In genomic region chr9:69260161-69260560, GRCh38 we compare ENCODE assay signal across 20 cellular contexts.
DNase-seq lines count a peak whose midpoint lies in the region; ATAC-seq, FAIRE-seq and TF ChIP-seq lines count a peak whose summit lies in the region.
"Had no signal": no experiment of that assay in that cellular context is flagged by ENCODE, and none has a peak within 500 bp of the region (broad histone marks: within the 10 kb centered on the region; RNA-seq: fewer than 3 reads in every experiment).

No MANE protein-coding gene starts in this region.

- H3K4me3 Mint-ChIP-seq in immature natural killer cell: no peak overlapping the region
- H3K4me3 Mint-ChIP-seq: CD14-positive monocyte; CD4-positive, alpha-beta memory T cell had no signal

- no peaks in the 10 kb centered on the region for H3K27me3 ChIP-seq in H1 (replicated peaks in 1 of 4; ENCODE audit: control insufficient read depth in 3 of 4, extremely low read depth in 1 of 4, insufficient read depth in 3 of 4, low read length in 3 of 4)
- H3K27me3 ChIP-seq: BLaER1 had no signal

- TF ChIP-seq POLR2A in H1 (IDR thresholded peaks at IDR 0.05; ENCODE audit: control extremely low read depth in 1 of 2, low read depth in 2 of 2, low read length in 2 of 2): no peak

- H3K18ac ChIP-seq in H1 (ENCODE audit: extremely low read depth, low read length): peak overlapping the region; percentile 1; the same call in 1 of the 2 replicates

- no peak overlapping the region for H3K27ac ChIP-seq in H1 (ENCODE audit: low read depth, low read length)
- H3K27ac ChIP-seq: BLaER1, HL-60 had no signal

- no peak overlapping the region for H3K27ac Mint-ChIP-seq in immature natural killer cell
- H3K27ac Mint-ChIP-seq: CD4-positive, alpha-beta memory T cell had no signal

- no peak overlapping the region for H4K91ac ChIP-seq in H1 (replicated peaks; ENCODE audit: insufficient read length, low read length)

- no peak overlapping the region for H3K23ac ChIP-seq in H1 (ENCODE audit: insufficient read length)

- H3K27me3 Mint-ChIP-seq in immature natural killer cell (ENCODE audit: low read depth in 3 of 3): peaks cover 0 to 2% (median 0%) of the 10 kb centered on the region in 3 donors

- H3K36me3 ChIP-seq in H1 (ENCODE audit: control insufficient read depth in 2 of 4, insufficient read depth in 4 of 4, low read length in 3 of 4): peaks cover 0 to 2% (median 1%) of the 10 kb centered on the region in 4 experiments; a peak in 3 of 8 replicates
- H3K36me3 ChIP-seq: BLaER1 had no signal

- no peaks in the 10 kb centered on the region for H3K9me3 Mint-ChIP-seq in immature natural killer cell
- H3K9me3 Mint-ChIP-seq: CD4-positive, alpha-beta memory T cell had no signal

- no peak overlapping the region for H2BK120ac ChIP-seq in H1 (replicated peaks; ENCODE audit: low read depth, low read length)

- H2BK15ac ChIP-seq in H1 (ENCODE audit: low read length): no peak overlapping the region

- H2BK20ac ChIP-seq in H1 (ENCODE audit: low read length): no peak overlapping the region

- no peaks in the 10 kb centered on the region for H3K79me2 ChIP-seq in H1 (ENCODE audit: control insufficient read depth in 1 of 2, insufficient read depth in 2 of 2, low read length in 2 of 2)

- no peak overlapping the region for H4K8ac ChIP-seq in H1 (ENCODE audit: extremely low read depth, insufficient read depth, low read length)

- no peak overlapping the region for H4K5ac ChIP-seq in H1 (ENCODE audit: insufficient read length, low read depth, low read length)

- no peak for TF ChIP-seq RAD21 in H1 (IDR thresholded peaks at IDR 0.05 in 1 of 2, conservative IDR thresholded peaks at IDR 0.05 in 1 of 2; ENCODE audit: low read depth in 2 of 2, low read length in 2 of 2)

- POLR2A ChIA-PET in H1 (lab: Charles Lee; ENCODE audit: partially characterized antibody): interaction anchor here (1.0 to 1.2 kb wide), 2 partner anchors 9 to 16 kb away, joined by 3 read pairs; no protein-coding TSS in a partner anchor

- H3K36me3 Mint-ChIP-seq in immature natural killer cell: no peaks in the 10 kb centered on the region
- H3K36me3 Mint-ChIP-seq: CD4-positive, alpha-beta memory T cell had no signal

- ATAC-seq in HG02623 (IDR thresholded peaks at IDR 0.05; ENCODE audit: unreplicated experiment) (no peak), GM18909 (IDR thresholded peaks at IDR 0.05; ENCODE audit: poor library complexity, unreplicated experiment) (no peak)
- ATAC-seq: K562 had no signal

- H4K20me1 ChIP-seq in H1 (replicated peaks in 1 of 2; ENCODE audit: control insufficient read depth in 1 of 2, insufficient read depth in 2 of 2, low read length in 2 of 2): no peaks in the 10 kb centered on the region
- H4K20me1 ChIP-seq: BLaER1 had no signal

- no peaks in the 10 kb centered on the region for H3K79me1 ChIP-seq in H1 (ENCODE audit: low read depth, low read length)

- WGBS in H1 (ENCODE audit: extremely low coverage in 1 of 2, insufficient coverage in 1 of 2, insufficient read length in 1 of 2, insufficient replicate concordance in 2 of 2, low coverage in 1 of 2, low lambda C conversion rate in 2 of 2, missing lambda C conversion rate in 1 of 2), 2 experiments: 86% methylated on average over 4 of the region's 5 CpGs; no CpG with 5 or more reads in 1 of the 2 experiments

- no peak overlapping the region for H2BK12ac ChIP-seq in H1 (ENCODE audit: low read depth, low read length)

- H3K9me3 ChIP-seq in H1 (ENCODE audit: insufficient read depth in 2 of 2, low read depth in 1 of 2, low read length in 1 of 2): no peaks in the 10 kb centered on the region
- H3K9me3 ChIP-seq: BLaER1 had no signal

- no peaks in the 10 kb centered on the region for H3K4me1 Mint-ChIP-seq in immature natural killer cell
- H3K4me1 Mint-ChIP-seq: CD4-positive, alpha-beta memory T cell had no signal

- no peak overlapping the region for H3K4me2 ChIP-seq in H1 (ENCODE audit: insufficient read depth in 1 of 2, low read depth in 2 of 2, low read length in 2 of 2)
- H3K4me2 ChIP-seq: BLaER1 had no signal

- DNase-seq in ELR (ENCODE audit: low read depth) (peak; percentile 8), NCI-H82 treated with DMSO at 0.1 percent for 48 hours (lab: John Stamatoyannopoulos, UW; ENCODE audit: unreplicated experiment) (peak; percentile 26), H1 (ENCODE audit: low read depth in 1 of 2, low spot score in 2 of 2) (no peak), lung microvascular endothelial cell (ENCODE audit: low read depth in 2 of 2) (peak; percentile 28 to 82), immature natural killer cell (no peak), NCI-H1930 (lab: John Stamatoyannopoulos, UW) (no peak)
- DNase-seq: 8988T; CD4-positive, alpha-beta memory T cell; DMS153; DMS79; GF-D8; HCEC 1CT; IMR-90 had no signal

- no peaks in the 10 kb centered on the region; the same call in 1 of the 2 replicates for H3K23me2 ChIP-seq in H1 (ENCODE audit: low read depth, low read length)

- no peak for FAIRE-seq in H1 (lab: Jason Lieb, UNC)
- FAIRE-seq: H54, K562 had no signal

- no peak for TF ChIP-seq CTCF in H1 (IDR thresholded peaks at IDR 0.05; ENCODE audit: control extremely low read depth in 1 of 3, insufficient read depth in 1 of 3, low read depth in 1 of 3, low read length in 3 of 3)

- CTCF ChIA-PET in H1 (lab: Charles Lee; ENCODE audit: partially characterized antibody): interaction anchor here (1.3 to 1.9 kb wide), 2 partner anchors 12 to 14 kb away, joined by 3 read pairs; no protein-coding TSS in a partner anchor

- no peak overlapping the region for H2BK5ac ChIP-seq in H1 (ENCODE audit: low read depth, low read length)

- no peak overlapping the region for H3K4me3 ChIP-seq in H1 (ENCODE audit: extremely low read depth in 1 of 4, insufficient read depth in 2 of 4, low read depth in 3 of 4, low read length in 4 of 4)
- H3K4me3 ChIP-seq: BLaER1, K562 had no signal

- H3K14ac ChIP-seq in H1 (ENCODE audit: insufficient read length): no peak overlapping the region

- H3K9ac ChIP-seq in H1 (replicated peaks in 1 of 4; ENCODE audit: extremely low read depth in 1 of 4, low read depth in 3 of 4, low read length in 3 of 4): no peak overlapping the region
- H3K9ac ChIP-seq: BLaER1 had no signal

- H3K4me1 ChIP-seq in H1 (replicated peaks in 1 of 4; ENCODE audit: control insufficient read depth in 3 of 4, insufficient read depth in 4 of 4, low read length in 3 of 4): no peaks in the 10 kb centered on the region
- H3K4me1 ChIP-seq: BLaER1 had no signal

- no peak for TF ChIP-seq EP300 in H1 (IDR thresholded peaks at IDR 0.05; ENCODE audit: borderline replicate concordance in 1 of 2, low read depth in 2 of 2, low read length in 2 of 2)

- H2AFZ ChIP-seq in H1 (ENCODE audit: low read length): no peak overlapping the region

- H2AK5ac ChIP-seq in H1 (ENCODE audit: low read depth, low read length): no peak overlapping the region

- H3K56ac ChIP-seq in H1 (replicated peaks; ENCODE audit: insufficient read length, low read depth, low read length): no peak overlapping the region

- no peak overlapping the region for H3K4ac ChIP-seq in H1 (replicated peaks; ENCODE audit: insufficient read length, low read depth, low read length)

TF ChIP-seq in H1, 55 proteins besides CTCF, POLR2A, EP300 and RAD21:
- TF ChIP-seq NRF1 (IDR thresholded peaks at IDR 0.05; ENCODE audit: low read depth, low read length) (no peak), SP1 (IDR thresholded peaks at IDR 0.05; ENCODE audit: low read depth, low read length) (no peak), HDAC2 (IDR thresholded peaks at IDR 0.05; ENCODE audit: borderline replicate concordance in 1 of 2, low read depth in 2 of 2, low read length in 2 of 2) (no peak), KDM4A (IDR thresholded peaks at IDR 0.05; ENCODE audit: low read depth, low read length, severe bottlenecking) (no peak), USF2 (IDR thresholded peaks at IDR 0.05; ENCODE audit: low read length) (no peak), PHF8 (conservative IDR thresholded peaks at IDR 0.05; ENCODE audit: low read depth, low read length) (no peak), TEAD4 (IDR thresholded peaks at IDR 0.05; ENCODE audit: low read depth, low read length) (no peak), EGR1 (IDR thresholded peaks at IDR 0.05; ENCODE audit: borderline replicate concordance, low read depth, low read length) (no peak), E2F6 (IDR thresholded peaks at IDR 0.05) (no peak), CREB1 (IDR thresholded peaks at IDR 0.05) (no peak), GABPA (IDR thresholded peaks at IDR 0.05; ENCODE audit: borderline replicate concordance, insufficient read depth, low read length) (no peak), RBBP5 (IDR thresholded peaks at IDR 0.05; ENCODE audit: borderline replicate concordance, low read depth, low read length) (no peak), RNF2 (IDR thresholded peaks at IDR 0.05; ENCODE audit: borderline replicate concordance, low read depth, low read length, missing control alignments, poor library complexity, severe bottlenecking) (no peak), CHD2 (IDR thresholded peaks at IDR 0.05; ENCODE audit: low read length) (no peak), CTBP2 (IDR thresholded peaks at IDR 0.05; ENCODE audit: borderline replicate concordance, insufficient read depth, insufficient read length, low read length) (no peak), KDM5A (IDR thresholded peaks at IDR 0.05; ENCODE audit: low read length) (no peak), TCF12 (IDR thresholded peaks at IDR 0.05; ENCODE audit: low read depth, low read length) (no peak)

Comparison
In these comparisons a context has a peak if more than half of its experiments do, and no peak if none do; other contexts are left out.
1. DNase-seq: peak in ELR (single experiment), NCI-H82 treated with DMSO at 0.1 percent for 48 hours (single experiment) and lung microvascular endothelial cell (2 of 2); none in H1 (0 of 2), immature natural killer cell (0 of 3) and NCI-H1930 (0 of 2).